ENCODE assay signal across 17 cellular contexts in genomic region chr6:7496266-7496875, GRCh38. TPM values are rescaled to one million over a fixed set of nuclear protein-coding genes. Genes with fewer than 3 reads are reported as not detected.
"Had no signal": no experiment of that assay in that cellular context is flagged by ENCODE, and none has a peak within 500 bp of the region (broad histone marks: within the 10 kb centered on the region; RNA-seq: fewer than 3 reads in every experiment).

No MANE protein-coding gene starts in this region.

- H3K79me2 ChIP-seq: hepatocyte had no signal

- H3K36me3 ChIP-seq: prostate gland, sigmoid colon, stomach, thoracic aorta had no signal

- H3K27me3 ChIP-seq: hepatocyte, sigmoid colon, stomach had no signal

- H3K27ac ChIP-seq: hepatocyte, prostate gland, sigmoid colon, stomach, thoracic aorta had no signal

- H3K9me3 ChIP-seq: prostate gland, sigmoid colon, thoracic aorta had no signal

- H3K4me2 ChIP-seq: hepatocyte had no signal

- H3K4me3 ChIP-seq: hepatocyte, prostate gland, sigmoid colon, stomach, thoracic aorta had no signal

- H3K4me1 ChIP-seq: prostate gland, sigmoid colon, stomach had no signal

- DNase-seq: activated CD4-positive, alpha-beta T cell treated with anti-CD3 and anti-CD28 coated beads, Interleukin-2, amount 50 U/mL, for 1 hour; activated naive CD8-positive, alpha-beta T cell treated with anti-CD3 and anti-CD28 coated beads, Interleukin-2, amount 10 ng/mL, durations not matched to agents 7 days and 5 days; anterior cingulate cortex; kidney; occipital lobe; sigmoid colon; stimulated activated CD4-positive, alpha-beta T cell treated with anti-CD3 and anti-CD28 coated beads, Interleukin-1b, Interleukin-23, amount 100 ng/mL, for 48 hours; stomach; SW 1271 had no signal

- FAIRE-seq: colon, endometrium, kidney, TTC549 had no signal

- H2AFZ ChIP-seq: hepatocyte had no signal

RNA-seq across cellular contexts. Expression of gene DSP, which starts 45.1 kb away (rescaled TPM):
- total RNA-seq: activated T-helper 1 cell treated with anti-CD3 and anti-CD28 coated beads, Interleukin-12 subunit alpha, Interleukin-12 subunit beta, Interleukin-2, Interleukin-4 antibody, amounts not matched to agents 30 ng/mL and 10 ng/mL and 1 ng/mL, durations not matched to agents 14 hours and 24 hours and 36 hours; T-helper 2 cell treated with Interferon-gamma antibody and Interleukin-4, amounts not matched to agents 100 ng/mL and 5 ng/mL, for 36 hours had no signal
